Comparison of ENCODE assay signal across 16 cellular contexts in genomic region chrX:114800719-114801118, GRCh38.
DNase-seq lines count a peak whose midpoint lies in the region; ATAC-seq, FAIRE-seq and TF ChIP-seq lines count a peak whose summit lies in the region.
"Had no signal": no experiment of that assay in that cellular context is flagged by ENCODE, and none has a peak within 500 bp of the region (broad histone marks: within the 10 kb centered on the region; RNA-seq: fewer than 3 reads in every experiment).

No MANE protein-coding gene starts in this region.

- intact Hi-C loops in mammary epithelial cell (cut with micrococcal nuclease): no loop called here

- WGBS in mammary epithelial cell (ENCODE audit: low coverage, missing lambda C conversion rate): 32% methylated on average over 4 of the region's 4 CpGs

- no peaks in the 10 kb centered on the region for H3K27me3 ChIP-seq in mammary epithelial cell (ENCODE audit: insufficient read depth, low read length)
- H3K27me3 ChIP-seq: ascending aorta, testis had no signal

- H3K4me1 ChIP-seq in mammary epithelial cell (ENCODE audit: insufficient read depth, low read length): no peaks in the 10 kb centered on the region
- H3K4me1 ChIP-seq: ascending aorta, parathyroid adenoma, testis had no signal

- no peak for TF ChIP-seq CTCF in mammary epithelial cell (conservative IDR thresholded peaks at IDR 0.05 in 1 of 2, IDR thresholded peaks at IDR 0.05 in 1 of 2; ENCODE audit: extremely low read depth in 1 of 2, insufficient read depth in 1 of 2, low read depth in 1 of 2, low read length in 2 of 2)

- DNase-seq in SIG-M5 treated with dmso at 0.1 percent for 504 hours (lab: John Stamatoyannopoulos, UW; ENCODE audit: unreplicated experiment) (peak; percentile 58), SIG-M5 (lab: John Stamatoyannopoulos, UW) (no peak), NCI-H460 (ENCODE audit: extremely low read depth, low read depth) (peak; percentile 86), mammary epithelial cell (peak; percentile 67), urothelium cell line (ENCODE audit: low spot score) (peak; percentile 0)
- DNase-seq: ACHN; activated CD4-positive, alpha-beta T cell treated with anti-CD3 and anti-CD28 coated beads, Interleukin-2, amount 10 ng/mL, durations not matched to agents 7 days and 5 days; kidney glomerular epithelial cell; stimulated activated CD4-positive, alpha-beta T cell treated with anti-CD3 and anti-CD28 coated beads, Interleukin-15, amount 100 ng/mL, for 24 hours; T-helper 1 cell; testis had no signal

- H2AFZ ChIP-seq in mammary epithelial cell (ENCODE audit: low read depth, low read length): no peak overlapping the region
- H2AFZ ChIP-seq: parathyroid adenoma had no signal

- in situ Hi-C loops in mammary epithelial cell (cut with MboI; ENCODE audit: low sequenced_read_pairs in 2 of 2): no loop called here

- no peaks in the 10 kb centered on the region for H3K36me3 ChIP-seq in mammary epithelial cell (ENCODE audit: insufficient read depth, low read length)
- H3K36me3 ChIP-seq: ascending aorta had no signal

- no peak overlapping the region for H3K4me2 ChIP-seq in mammary epithelial cell (ENCODE audit: insufficient read depth, low read depth, low read length)

- FAIRE-seq in urothelium cell line (lab: Jason Lieb, UNC): no peak

- H4K20me1 ChIP-seq in mammary epithelial cell (ENCODE audit: insufficient read depth, low read length): no peaks in the 10 kb centered on the region

- BruUV-seq in mammary epithelial cell (replicated peaks; lab: Mats Ljungman, UMichigan): no TSS peak

- H3K27ac ChIP-seq in mammary epithelial cell (ENCODE audit: insufficient read depth, low read depth, low read length): no peak overlapping the region
- H3K27ac ChIP-seq: ascending aorta, parathyroid adenoma, testis had no signal

- CTCF ChIA-PET in mammary epithelial cell (lab: Charles Lee; ENCODE audit: low non-redundant PET): no interaction called here

- H3K4me3 ChIP-seq in mammary epithelial cell (replicated peaks in 1 of 3; ENCODE audit: insufficient read depth in 1 of 3, low read depth in 2 of 3, low read length in 3 of 3): no peak overlapping the region
- H3K4me3 ChIP-seq: ascending aorta, testis had no signal

- ATAC-seq in HG02852 (IDR thresholded peaks at IDR 0.05; ENCODE audit: unreplicated experiment): no peak
- no peak for ATAC-seq in GM18517 (IDR thresholded peaks at IDR 0.05; ENCODE audit: unreplicated experiment)
- ATAC-seq in HG02610 (IDR thresholded peaks at IDR 0.05; ENCODE audit: unreplicated experiment): no peak

- no peak overlapping the region for H3K9ac ChIP-seq in mammary epithelial cell (ENCODE audit: insufficient read depth, low read length)
- H3K9ac ChIP-seq: parathyroid adenoma had no signal

- no peaks in the 10 kb centered on the region for H3K9me3 ChIP-seq in mammary epithelial cell (replicated peaks; ENCODE audit: insufficient read depth, low read length)
- H3K9me3 ChIP-seq: testis had no signal

- no peaks in the 10 kb centered on the region for H3K79me2 ChIP-seq in mammary epithelial cell (ENCODE audit: insufficient read depth, low read length)
- H3K79me2 ChIP-seq: parathyroid adenoma had no signal

- dilution Hi-C loops in mammary epithelial cell (cut with HindIII; ENCODE audit: low sequenced_read_pairs): no loop called here
